In the genomic region with DNA sequence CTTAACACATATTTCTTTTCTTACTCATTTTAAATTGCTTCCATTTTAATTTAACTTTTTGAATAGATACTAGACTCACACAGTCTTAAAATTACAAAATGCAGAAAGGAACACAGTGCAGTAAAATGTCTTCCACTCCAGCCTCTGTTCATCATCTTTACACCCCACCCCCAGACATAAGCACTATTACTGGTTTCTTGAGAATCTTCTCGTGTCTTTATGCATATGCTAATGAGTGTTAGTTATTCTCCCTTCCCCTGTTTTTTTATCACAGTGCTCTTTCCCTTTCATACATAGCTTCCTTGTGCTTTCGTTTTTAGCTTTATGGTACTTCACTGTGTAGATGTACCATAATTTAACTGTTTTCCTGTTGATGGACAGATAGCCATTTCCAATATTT, we compare ENCODE assay signal across 1 cellular context.
A peak's percentile ranks its signal among the peaks of the same experiment; 100 is the strongest.
TF ChIP-seq lines count a peak whose summit lies in the region.

No MANE protein-coding gene starts in this region.

TF ChIP-seq in K562, 482 proteins besides CTCF, POLR2A, EP300 and RAD21:
- TF ChIP-seq DMBX1 (CRISPR knock-in tag; IDR thresholded peaks at IDR 0.05; ENCODE audit: borderline replicate concordance) (no peak), RBFOX2 (IDR thresholded peaks at IDR 0.05; ENCODE audit: low read depth, low read length) (0 out of 2 replicates have a peak, but pooled peaks have one; percentile 13)
